ENCODE assay signal across 26 cellular contexts in genomic region chr16:83328936-83329335, GRCh38.
"Had no signal": no experiment of that assay in that cellular context is flagged by ENCODE, and none has a peak within 500 bp of the region (broad histone marks: within the 10 kb centered on the region; RNA-seq: fewer than 3 reads in every experiment).

No MANE protein-coding gene starts in this region.

- H3K4me1 Mint-ChIP-seq: activated CD4-positive, alpha-beta T cell treated with anti-CD3 and anti-CD28 coated beads, Interleukin-2, amount 10 ng/mL, durations not matched to agents 7 days and 5 days; T-cell had no signal

- H3K36me3 Mint-ChIP-seq: activated CD4-positive, alpha-beta memory T cell treated with anti-CD3 and anti-CD28 coated beads for 36 hours; activated naive CD8-positive, alpha-beta T cell; brain; T-cell had no signal

- H3K4me3 Mint-ChIP-seq: activated CD4-positive, alpha-beta memory T cell treated with anti-CD3 and anti-CD28 coated beads for 36 hours; activated CD4-positive, alpha-beta T cell treated with anti-CD3 and anti-CD28 coated beads, Interleukin-2, amount 10 ng/mL, durations not matched to agents 7 days and 5 days; activated naive CD4-positive, alpha-beta T cell treated with anti-CD3 and anti-CD28 coated beads for 36 hours; activated naive CD8-positive, alpha-beta T cell; activated T-cell treated with anti-CD3 and anti-CD28 coated beads, Interleukin-2, amount 50 U/mL, for 4 hours; brain; T-cell had no signal

- ATAC-seq: activated T-cell treated with anti-CD3 and anti-CD28 coated beads, Interleukin-2, amount 50 U/mL, for 4 hours; Right ventricle myocardium inferior; T-cell had no signal

- H3K9me3 Mint-ChIP-seq: activated CD4-positive, alpha-beta memory T cell treated with anti-CD3 and anti-CD28 coated beads for 36 hours; activated CD4-positive, alpha-beta T cell treated with anti-CD3 and anti-CD28 coated beads, Interleukin-2, amount 10 ng/mL, durations not matched to agents 7 days and 5 days; activated naive CD4-positive, alpha-beta T cell treated with anti-CD3 and anti-CD28 coated beads for 36 hours; activated T-cell treated with anti-CD3 and anti-CD28 coated beads, Interleukin-2, amount 50 U/mL, for 4 hours; brain had no signal

- DNase-seq: activated CD4-positive, alpha-beta memory T cell treated with anti-CD3 and anti-CD28 coated beads for 36 hours; activated CD4-positive, alpha-beta T cell treated with anti-CD3 and anti-CD28 coated beads, Interleukin-2, amount 10 ng/mL, durations not matched to agents 7 days and 5 days; activated CD4-positive, CD25-positive, alpha-beta regulatory T cell; activated CD8-positive, alpha-beta memory T cell treated with anti-CD3 and anti-CD28 coated beads for 24 hours; activated effector memory CD4-positive, alpha-beta T cell treated with anti-CD3 and anti-CD28 coated beads, Interleukin-2, amount 50 U/mL, for 16 hours; activated naive CD4-positive, alpha-beta T cell treated with anti-CD3 and anti-CD28 coated beads for 36 hours; activated T-cell treated with anti-CD3 and anti-CD28 coated beads, Interleukin-2, amount 50 U/mL, for 4 hours; MG63; MV-4-11; NCI-H1092 treated with DMSO at 0.1 percent for 48 hours; NCI-H1417 treated with DMSO at 0.1 percent for 48 hours; NCI-H1694; NCI-H2029; NCI-H2107; NCI-H2171 treated with DMSO at 0.1 percent for 48 hours; NCI-H345; NCI-H510A; NCI-H526 treated with DMSO at 0.1 percent for 48 hours; NCI-H82; RPMI8226; T-cell; T-helper 2 cell; T1000 had no signal

- H3K27ac Mint-ChIP-seq: activated CD4-positive, alpha-beta memory T cell treated with anti-CD3 and anti-CD28 coated beads for 36 hours; activated CD4-positive, alpha-beta T cell treated with anti-CD3 and anti-CD28 coated beads, Interleukin-2, amount 10 ng/mL, durations not matched to agents 7 days and 5 days; activated naive CD4-positive, alpha-beta T cell treated with anti-CD3 and anti-CD28 coated beads for 36 hours; activated naive CD8-positive, alpha-beta T cell; brain; T-cell had no signal

- H3K27me3 Mint-ChIP-seq: activated CD4-positive, alpha-beta memory T cell treated with anti-CD3 and anti-CD28 coated beads for 36 hours; activated CD4-positive, alpha-beta T cell treated with anti-CD3 and anti-CD28 coated beads, Interleukin-2, amount 10 ng/mL, durations not matched to agents 7 days and 5 days; activated naive CD8-positive, alpha-beta T cell; brain had no signal
